In genomic region chr22:33914699-33915098, GRCh38 we compare ENCODE assay signal across 1 cellular context.
TF ChIP-seq lines count a peak whose summit lies in the region.

No MANE protein-coding gene starts in this region.

TF ChIP-seq in GM23338, 12 proteins besides CTCF, POLR2A, EP300 and RAD21:
- TF ChIP-seq ZNF462 (CRISPR knock-in tag; IDR thresholded peaks at IDR 0.05) (no peak), JUNB (IDR thresholded peaks at IDR 0.05; ENCODE audit: unreplicated experiment) (no peak)
TF ChIP-seq in GM23338: peak in this region for 0.
